ENCODE assay signal across 1 cellular context in the genomic region with DNA sequence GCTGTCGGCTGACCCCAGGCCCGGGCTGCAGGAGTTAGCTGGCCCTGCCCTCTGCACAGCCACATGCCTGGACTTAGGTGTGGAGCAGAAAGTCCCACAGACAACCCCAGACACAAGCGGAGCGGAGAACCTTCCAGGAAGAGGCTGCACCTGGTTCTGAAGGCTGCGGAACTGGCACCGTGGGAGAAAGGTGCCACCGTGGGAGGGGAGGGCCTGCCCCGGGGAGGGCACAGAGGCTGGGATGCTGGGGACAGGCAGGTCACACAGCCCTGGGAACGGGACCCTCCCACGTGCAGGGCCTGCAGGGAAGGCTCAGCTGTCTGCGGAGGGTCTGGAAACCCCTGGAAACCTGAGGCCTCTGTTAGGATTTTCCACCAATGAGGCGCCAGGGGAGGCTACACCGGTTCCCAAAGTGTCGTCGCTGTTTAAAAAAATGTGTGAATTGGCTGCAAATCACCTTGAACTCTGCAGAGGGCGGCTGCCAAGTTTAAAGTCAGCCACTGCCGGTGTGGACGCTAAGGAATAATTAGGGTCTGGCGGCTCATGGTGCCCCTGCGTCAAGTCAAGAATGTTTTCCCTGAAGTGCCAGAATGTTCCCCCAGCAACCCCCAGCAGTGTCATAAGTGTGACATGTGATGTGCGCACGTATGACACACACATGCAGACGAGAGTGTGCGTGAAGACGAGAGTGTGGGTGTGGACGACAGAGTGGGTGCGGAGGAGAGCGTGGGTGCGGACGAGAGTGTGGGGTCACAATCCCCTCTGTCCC.
TF ChIP-seq lines count a peak whose summit lies in the region.

No MANE protein-coding gene starts in this region.

TF ChIP-seq in H1, 55 proteins besides CTCF, POLR2A, EP300 and RAD21:
- TF ChIP-seq SIRT6 (IDR thresholded peaks at IDR 0.05; ENCODE audit: low read length) (no peak), YY1 (IDR thresholded peaks at IDR 0.05; ENCODE audit: low read depth, low read length) (no peak), BRCA1 (IDR thresholded peaks at IDR 0.05; ENCODE audit: low read depth, low read length) (no peak), GABPA (IDR thresholded peaks at IDR 0.05; ENCODE audit: borderline replicate concordance, insufficient read depth, low read length) (no peak)
- TF ChIP-seq, protein P1, sequence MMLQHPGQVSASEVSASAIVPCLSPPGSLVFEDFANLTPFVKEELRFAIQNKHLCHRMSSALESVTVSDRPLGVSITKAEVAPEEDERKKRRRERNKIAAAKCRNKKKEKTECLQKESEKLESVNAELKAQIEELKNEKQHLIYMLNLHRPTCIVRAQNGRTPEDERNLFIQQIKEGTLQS (IDR thresholded peaks at IDR 0.05; ENCODE audit: insufficient read depth, low read depth, low read length) = no peak
